In the genomic region with DNA sequence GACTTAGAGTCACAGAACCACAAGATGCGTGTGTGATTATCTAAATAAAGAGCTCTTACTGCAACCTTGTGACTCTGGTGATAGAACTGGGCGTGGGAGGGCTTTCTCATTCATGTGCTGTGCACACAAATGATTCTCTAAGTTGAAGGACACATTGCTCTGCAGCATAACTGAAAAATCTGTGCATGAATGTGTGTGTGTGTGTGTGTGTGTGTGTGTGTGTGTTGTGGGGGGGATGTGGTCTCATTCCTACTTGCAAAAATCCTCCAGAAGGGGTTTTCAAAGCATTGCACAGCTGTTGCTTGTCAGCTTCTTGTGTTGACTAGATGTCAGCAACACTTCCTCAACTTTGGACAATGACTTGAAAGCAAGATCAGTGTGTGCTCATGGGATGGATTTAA, we compare ENCODE assay signal across 10 cellular contexts. TPM values are rescaled to one million over a fixed set of nuclear protein-coding genes. Genes with fewer than 3 reads are reported as not detected.
DNase-seq lines count a peak whose midpoint lies in the region; ATAC-seq, FAIRE-seq and TF ChIP-seq lines count a peak whose summit lies in the region.
"Had no signal": no experiment of that assay in that cellular context is flagged by ENCODE, and none has a peak within 500 bp of the region (broad histone marks: within the 10 kb centered on the region; RNA-seq: fewer than 3 reads in every experiment).

No MANE protein-coding gene starts in this region.

- WGBS in tibial nerve, 2 donors, result 64 to 72% methylated on average over 2 of the region's 2 CpGs

- H3K27me3 Mint-ChIP-seq in CD8-positive, alpha-beta T cell (ENCODE audit: low read depth), result no peaks in the 10 kb centered on the region

- no peak for FAIRE-seq in D721Med (lab: Jason Lieb, UNC)
- FAIRE-seq: HTR-8/SVneo had no signal

- ATAC-seq in CD8-positive, alpha-beta T cell, result peak; percentile 57
- peak; percentile 11; the same call in 2 of the 3 replicates for ATAC-seq in SK-N-SH treated with all-trans-retinoic acid at 6 μM for 48 hours
- peak; percentile 52 for ATAC-seq in left ventricle myocardium superior

- no peak overlapping the region for H3K27ac Mint-ChIP-seq in CD8-positive, alpha-beta T cell

- no peaks in the 10 kb centered on the region for H3K27me3 ChIP-seq in CD8-positive, alpha-beta T cell (ENCODE audit: insufficient read depth, low read length)
- no peaks in the 10 kb centered on the region for H3K27me3 ChIP-seq in tibial nerve

- intact Hi-C loops in CD8-positive, alpha-beta T cell (cut with DNase I, micrococcal nuclease), result no loop called here
- intact Hi-C loops in left ventricle myocardium superior (cut with micrococcal nuclease), result no loop called here

- POLR2A ChIA-PET in CD8-positive, alpha-beta T cell (lab: Charles Lee), result no interaction called here

- H3K27ac ChIP-seq in CD8-positive, alpha-beta T cell (ENCODE audit: low read depth, low read length), result no peak overlapping the region
- H3K27ac ChIP-seq in tibial nerve, result no peak overlapping the region

- H3K9me3 Mint-ChIP-seq in CD8-positive, alpha-beta T cell, result no peaks in the 10 kb centered on the region

- peaks cover 62% of the 10 kb centered on the region for H3K4me1 Mint-ChIP-seq in CD8-positive, alpha-beta T cell (ENCODE audit: low read depth)

- TF ChIP-seq POLR2A in tibial nerve (IDR thresholded peaks at IDR 0.05), result no peak

- TF ChIP-seq CTCF in CD8-positive, alpha-beta T cell (IDR thresholded peaks at IDR 0.05), result no peak
- TF ChIP-seq CTCF in D721Med (IDR thresholded peaks at IDR 0.05; ENCODE audit: insufficient read depth, missing control alignments) (no peak), tibial nerve (IDR thresholded peaks at IDR 0.05) (no peak)

- DNase-seq in CD8-positive, alpha-beta T cell, result no peak
- peak; percentile 71 for DNase-seq in HCEC 1CT
- no peak for DNase-seq in left ventricle myocardium superior
- DNase-seq in D721Med (ENCODE audit: insufficient read length, low spot score), result no peak
- no peak for DNase-seq in stimulated activated CD4-positive, alpha-beta T cell treated with anti-CD3 and anti-CD28 coated beads, Interleukin-4, amount 100 ng/mL, for 24 hours
- DNase-seq in NCI-H2227 treated with DMSO at 0.1 percent for 48 hours (lab: John Stamatoyannopoulos, UW), result no peak
- DNase-seq in tibial nerve (ENCODE audit: low spot score in 2 of 2), result no peak
- DNase-seq: head of caudate nucleus had no signal

- no peaks in the 10 kb centered on the region for H3K36me3 ChIP-seq in CD8-positive, alpha-beta T cell (ENCODE audit: insufficient read depth, low read length)
- H3K36me3 ChIP-seq in tibial nerve, result no peaks in the 10 kb centered on the region

- H3K4me3 ChIP-seq in CD8-positive, alpha-beta T cell (ENCODE audit: low read depth, low read length), result no peak overlapping the region
- no peak overlapping the region for H3K4me3 ChIP-seq in tibial nerve

- peaks cover 6% of the 10 kb centered on the region for H3K36me3 Mint-ChIP-seq in CD8-positive, alpha-beta T cell

- no peaks in the 10 kb centered on the region for H3K9me3 ChIP-seq in CD8-positive, alpha-beta T cell (ENCODE audit: low read length)
- no peaks in the 10 kb centered on the region for H3K9me3 ChIP-seq in tibial nerve

- TF ChIP-seq EP300 in tibial nerve (IDR thresholded peaks at IDR 0.05), result no peak

- H3K4me3 Mint-ChIP-seq in CD8-positive, alpha-beta T cell, result no peak overlapping the region

- CTCF ChIA-PET in CD8-positive, alpha-beta T cell (lab: Charles Lee), result interaction anchor here (0.8 to 1.3 kb wide), 2 partner anchors 22 to 23 kb away, joined by 4 to 6 read pairs; no protein-coding TSS in a partner anchor

- peaks cover 14% of the 10 kb centered on the region for H3K4me1 ChIP-seq in CD8-positive, alpha-beta T cell (ENCODE audit: insufficient read depth, low read length)
- H3K4me1 ChIP-seq in tibial nerve, result peaks cover 0 to 65% (median 28%) of the 10 kb centered on the region in 4 donors

TF ChIP-seq in SK-N-SH treated with all-trans-retinoic acid at 6 μM for 48 hours, 23 proteins besides CTCF, POLR2A, EP300 and RAD21 (continues in another document):
- TF ChIP-seq, protein P1, sequence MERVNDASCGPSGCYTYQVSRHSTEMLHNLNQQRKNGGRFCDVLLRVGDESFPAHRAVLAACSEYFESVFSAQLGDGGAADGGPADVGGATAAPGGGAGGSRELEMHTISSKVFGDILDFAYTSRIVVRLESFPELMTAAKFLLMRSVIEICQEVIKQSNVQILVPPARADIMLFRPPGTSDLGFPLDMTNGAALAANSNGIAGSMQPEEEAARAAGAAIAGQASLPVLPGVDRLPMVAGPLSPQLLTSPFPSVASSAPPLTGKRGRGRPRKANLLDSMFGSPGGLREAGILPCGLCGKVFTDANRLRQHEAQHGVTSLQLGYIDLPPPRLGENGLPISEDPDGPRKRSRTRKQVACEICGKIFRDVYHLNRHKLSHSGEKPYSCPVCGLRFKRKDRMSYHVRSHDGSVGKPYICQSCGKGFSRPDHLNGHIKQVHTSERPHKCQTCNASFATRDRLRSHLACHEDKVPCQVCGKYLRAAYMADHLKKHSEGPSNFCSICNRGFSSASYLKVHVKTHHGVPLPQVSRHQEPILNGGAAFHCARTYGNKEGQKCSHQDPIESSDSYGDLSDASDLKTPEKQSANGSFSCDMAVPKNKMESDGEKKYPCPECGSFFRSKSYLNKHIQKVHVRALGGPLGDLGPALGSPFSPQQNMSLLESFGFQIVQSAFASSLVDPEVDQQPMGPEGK (CRISPR knock-in tag; IDR thresholded peaks at IDR 0.05; ENCODE audit: borderline replicate concordance), result no peak
- no peak for TF ChIP-seq ZC3H10 (CRISPR knock-in tag; IDR thresholded peaks at IDR 0.05)
- no peak for TF ChIP-seq SNAI2 (CRISPR knock-in tag; IDR thresholded peaks at IDR 0.05)
- TF ChIP-seq, protein P2, sequence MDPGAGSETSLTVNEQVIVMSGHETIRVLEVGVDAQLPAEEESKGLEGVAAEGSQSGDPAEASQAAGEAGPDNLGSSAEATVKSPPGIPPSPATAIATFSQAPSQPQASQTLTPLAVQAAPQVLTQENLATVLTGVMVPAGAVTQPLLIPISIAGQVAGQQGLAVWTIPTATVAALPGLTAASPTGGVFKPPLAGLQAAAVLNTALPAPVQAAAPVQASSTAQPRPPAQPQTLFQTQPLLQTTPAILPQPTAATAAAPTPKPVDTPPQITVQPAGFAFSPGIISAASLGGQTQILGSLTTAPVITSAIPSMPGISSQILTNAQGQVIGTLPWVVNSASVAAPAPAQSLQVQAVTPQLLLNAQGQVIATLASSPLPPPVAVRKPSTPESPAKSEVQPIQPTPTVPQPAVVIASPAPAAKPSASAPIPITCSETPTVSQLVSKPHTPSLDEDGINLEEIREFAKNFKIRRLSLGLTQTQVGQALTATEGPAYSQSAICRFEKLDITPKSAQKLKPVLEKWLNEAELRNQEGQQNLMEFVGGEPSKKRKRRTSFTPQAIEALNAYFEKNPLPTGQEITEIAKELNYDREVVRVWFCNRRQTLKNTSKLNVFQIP (CRISPR knock-in tag; IDR thresholded peaks at IDR 0.05; ENCODE audit: borderline replicate concordance, low read depth), result no peak
- TF ChIP-seq RARB (CRISPR knock-in tag; IDR thresholded peaks at IDR 0.05), result no peak
- TF ChIP-seq, protein P3, sequence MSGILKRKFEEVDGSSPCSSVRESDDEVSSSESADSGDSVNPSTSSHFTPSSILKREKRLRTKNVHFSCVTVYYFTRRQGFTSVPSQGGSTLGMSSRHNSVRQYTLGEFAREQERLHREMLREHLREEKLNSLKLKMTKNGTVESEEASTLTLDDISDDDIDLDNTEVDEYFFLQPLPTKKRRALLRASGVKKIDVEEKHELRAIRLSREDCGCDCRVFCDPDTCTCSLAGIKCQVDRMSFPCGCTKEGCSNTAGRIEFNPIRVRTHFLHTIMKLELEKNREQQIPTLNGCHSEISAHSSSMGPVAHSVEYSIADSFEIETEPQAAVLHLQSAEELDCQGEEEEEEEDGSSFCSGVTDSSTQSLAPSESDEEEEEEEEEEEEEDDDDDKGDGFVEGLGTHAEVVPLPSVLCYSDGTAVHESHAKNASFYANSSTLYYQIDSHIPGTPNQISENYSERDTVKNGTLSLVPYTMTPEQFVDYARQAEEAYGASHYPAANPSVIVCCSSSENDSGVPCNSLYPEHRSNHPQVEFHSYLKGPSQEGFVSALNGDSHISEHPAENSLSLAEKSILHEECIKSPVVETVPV (CRISPR knock-in tag; IDR thresholded peaks at IDR 0.05), result no peak
- no peak for TF ChIP-seq ZNF8 (CRISPR knock-in tag; IDR thresholded peaks at IDR 0.05)
- no peak for TF ChIP-seq ZFP3 (CRISPR knock-in tag; IDR thresholded peaks at IDR 0.05)
- TF ChIP-seq, protein P4, sequence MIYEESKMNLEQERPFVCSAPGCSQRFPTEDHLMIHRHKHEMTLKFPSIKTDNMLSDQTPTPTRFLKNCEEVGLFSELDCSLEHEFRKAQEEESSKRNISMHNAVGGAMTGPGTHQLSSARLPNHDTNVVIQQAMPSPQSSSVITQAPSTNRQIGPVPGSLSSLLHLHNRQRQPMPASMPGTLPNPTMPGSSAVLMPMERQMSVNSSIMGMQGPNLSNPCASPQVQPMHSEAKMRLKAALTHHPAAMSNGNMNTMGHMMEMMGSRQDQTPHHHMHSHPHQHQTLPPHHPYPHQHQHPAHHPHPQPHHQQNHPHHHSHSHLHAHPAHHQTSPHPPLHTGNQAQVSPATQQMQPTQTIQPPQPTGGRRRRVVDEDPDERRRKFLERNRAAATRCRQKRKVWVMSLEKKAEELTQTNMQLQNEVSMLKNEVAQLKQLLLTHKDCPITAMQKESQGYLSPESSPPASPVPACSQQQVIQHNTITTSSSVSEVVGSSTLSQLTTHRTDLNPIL (CRISPR knock-in tag; IDR thresholded peaks at IDR 0.05; ENCODE audit: low read depth), result no peak
- TF ChIP-seq GLIS3 (CRISPR knock-in tag; IDR thresholded peaks at IDR 0.05), result no peak
- no peak for TF ChIP-seq ESRRG (CRISPR knock-in tag; IDR thresholded peaks at IDR 0.05)
- TF ChIP-seq TOX (CRISPR knock-in tag; IDR thresholded peaks at IDR 0.05; ENCODE audit: borderline replicate concordance), result no peak
- TF ChIP-seq PPARA (CRISPR knock-in tag; IDR thresholded peaks at IDR 0.05; ENCODE audit: borderline replicate concordance), result no peak
- TF ChIP-seq OSR1 (CRISPR knock-in tag; IDR thresholded peaks at IDR 0.05), result no peak

RNA-seq across cellular contexts. Expression of a gene that starts 22.4 kb away (rescaled TPM):
- 10 to 100 TPM; 10.8 to 13.7 TPM for total RNA-seq in CD8-positive, alpha-beta T cell
- total RNA-seq in left ventricle myocardium superior, result 12.5 TPM
- total RNA-seq in tibial nerve, result 10 to 100 TPM; 17.2 to 25.7 (median 21.9) TPM
